In genomic region chr1:109895720-109896504, GRCh38 we compare ENCODE assay signal across 11 cellular contexts. TPM values are rescaled to one million over a fixed set of nuclear protein-coding genes. Genes with fewer than 3 reads are reported as not detected.
DNase-seq lines count a peak whose midpoint lies in the region; ATAC-seq and TF ChIP-seq lines count a peak whose summit lies in the region.
"Had no signal": no experiment of that assay in that cellular context is flagged by ENCODE, and none has a peak within 500 bp of the region (broad histone marks: within the 10 kb centered on the region; RNA-seq: fewer than 3 reads in every experiment).

No MANE protein-coding gene starts in this region.

- peak; percentile 62 to 68 for ATAC-seq in lower lobe of right lung
- ATAC-seq in GM18519 (IDR thresholded peaks at IDR 0.05; ENCODE audit: low FRiP score, unreplicated experiment) = no peak
- ATAC-seq: activated T-cell treated with anti-CD3 and anti-CD28 coated beads, Interleukin-2, amount 50 U/mL, for 4 hours had no signal

- intact Hi-C loops in lower lobe of right lung (cut with DNase I) = no loop called here

- H3K9me3 ChIP-seq in MG63 = no peaks in the 10 kb centered on the region; the same call in 1 of the 2 replicates
- H3K9me3 ChIP-seq in lower lobe of right lung = no peaks in the 10 kb centered on the region
- no peaks in the 10 kb centered on the region for H3K9me3 ChIP-seq in Peyer's patch

- TF ChIP-seq CTCF in brain microvascular endothelial cell (IDR thresholded peaks at IDR 0.05; ENCODE audit: low read depth, low read length, missing control alignments) (no peak), lower lobe of right lung (IDR thresholded peaks at IDR 0.05) (no peak), Peyer's patch (IDR thresholded peaks at IDR 0.05) (no peak)

- TF ChIP-seq POLR2A in Peyer's patch (IDR thresholded peaks at IDR 0.05) = no peak

- H3K4me1 ChIP-seq in lower lobe of right lung (peaks cover 65% of the 10 kb centered on the region), Peyer's patch (peaks cover 0 to 30% (median 3%) of the 10 kb centered on the region in 4 donors)

- in situ Hi-C loops in ACHN (cut with HindIII; ENCODE audit: low pct_ligation_motif_present, low pct_unique_long_range_greater_than_20kb, low sequenced_read_pairs) (loop anchor here (25.0 kb wide), 1 partner anchor 109 kb away; no protein-coding TSS in a partner anchor), brain microvascular endothelial cell (cut with HindIII; ENCODE audit: low pct_ligation_motif_present, low sequenced_read_pairs) (no loop called here)

- H3K36me3 ChIP-seq in MG63 (no peaks in the 10 kb centered on the region), brain microvascular endothelial cell (replicated peaks) (no peaks in the 10 kb centered on the region), lower lobe of right lung (no peaks in the 10 kb centered on the region), Peyer's patch (no peaks in the 10 kb centered on the region)

- H3K4me3 ChIP-seq in MG63 (peak overlapping the region; percentile 0; the same call in 1 of the 2 replicates), brain microvascular endothelial cell (ENCODE audit: low read depth, low read length) (no peak overlapping the region), lower lobe of right lung (no peak overlapping the region), Peyer's patch (no peak overlapping the region)

- H3K27me3 ChIP-seq in MG63 = no peaks in the 10 kb centered on the region
- no peaks in the 10 kb centered on the region for H3K27me3 ChIP-seq in brain microvascular endothelial cell (replicated peaks)
- H3K27me3 ChIP-seq in lower lobe of right lung (ENCODE audit: low read depth) = no peaks in the 10 kb centered on the region
- no peaks in the 10 kb centered on the region for H3K27me3 ChIP-seq in Peyer's patch

- DNase-seq in ACHN = peak; percentile 14
- DNase-seq in MG63 = peak; percentile 95
- peak; percentile 44 for DNase-seq in brain microvascular endothelial cell
- peak; percentile 62 for DNase-seq in lower lobe of right lung
- no peak for DNase-seq in Peyer's patch
- DNase-seq in DMS153 treated with DMSO at 0.1 percent for 48 hours (lab: John Stamatoyannopoulos, UW; ENCODE audit: unreplicated experiment) = no peak
- no peak for DNase-seq in DMS 273 (lab: John Stamatoyannopoulos, UW; ENCODE audit: unreplicated experiment)
- DNase-seq: activated T-cell treated with anti-CD3 and anti-CD28 coated beads, Interleukin-2, amount 50 U/mL, for 4 hours; DMS79; NCI-H2029 treated with DMSO at 0.1 percent for 48 hours had no signal

- H3K27ac ChIP-seq in brain microvascular endothelial cell = no peak overlapping the region
- peak overlapping the region; percentile 60 for H3K27ac ChIP-seq in lower lobe of right lung
- H3K27ac ChIP-seq in Peyer's patch = peak overlapping the region in 2 of 4 donors; percentile 24 to 45

RNA-seq across cellular contexts. Expression of gene CSF1, which starts 14.7 kb away (rescaled TPM):
- 155 and 224 TPM in 2 replicates for total RNA-seq in MG63 (2014; rRNA removed; shearing (Covaris generic); ENCODE audit: low replicate concordance)
- total RNA-seq in lower lobe of right lung (64.3 TPM), Peyer's patch (10 to 100 TPM in 3 of 4 donors, 1 to 10 TPM in 1; 8.9 to 49.5 (median 26.6) TPM)

Comparison
In these comparisons a context has a peak if more than half of its experiments do, and no peak if none do; other contexts are left out.
1. DNase-seq: peak in ACHN (single experiment), MG63 (single experiment), brain microvascular endothelial cell (single experiment) and lower lobe of right lung (single experiment); none in Peyer's patch (0 of 3), DMS153 treated with DMSO at 0.1 percent for 48 hours (single experiment) and DMS 273 (single experiment).